9 cellular contexts compared by ENCODE assay signal in the genomic region with DNA sequence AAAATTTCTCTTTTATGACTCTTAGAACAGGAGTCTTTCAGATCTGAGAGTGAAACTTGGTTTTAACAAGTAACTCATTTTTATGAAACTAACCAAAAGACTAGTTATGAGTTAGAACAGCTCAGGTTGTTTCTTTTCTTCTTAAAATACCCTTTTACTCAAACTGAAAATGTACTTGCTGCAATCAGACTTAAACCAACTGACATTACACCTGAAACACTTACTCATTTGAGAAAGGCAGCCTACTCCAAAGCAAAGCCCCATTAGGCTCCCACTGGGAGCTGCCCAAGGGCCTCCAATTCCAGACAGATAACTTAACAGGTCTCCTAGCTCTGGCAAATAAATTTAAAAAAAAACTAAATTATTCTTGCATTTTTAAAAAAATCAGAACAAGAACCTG. TPM values are rescaled to one million over a fixed set of nuclear protein-coding genes. Genes with fewer than 3 reads are reported as not detected.
A peak's percentile ranks its signal among the peaks of the same experiment; 100 is the strongest.
DNase-seq lines count a peak whose midpoint lies in the region; ATAC-seq lines count a peak whose summit lies in the region.
"Had no signal": no experiment of that assay in that cellular context is flagged by ENCODE, and none has a peak within 500 bp of the region (broad histone marks: within the 10 kb centered on the region; RNA-seq: fewer than 3 reads in every experiment).

No MANE protein-coding gene starts in this region.

- H4K5ac ChIP-seq in mesendoderm (ENCODE audit: low read length), result no peak overlapping the region

- H3K4me1 ChIP-seq in mesendoderm (ENCODE audit: control insufficient read depth, low read depth, low read length), result peaks cover 8% of the 10 kb centered on the region
- peaks cover 8 to 26% of the 10 kb centered on the region in 2 donors for H3K4me1 ChIP-seq in neuronal stem cell (ENCODE audit: control insufficient read depth in 2 of 2, insufficient read depth in 1 of 2, low read depth in 1 of 2, low read length in 2 of 2)

- no peak overlapping the region for H3K4me2 ChIP-seq in mesendoderm (ENCODE audit: low read length)
- no peak overlapping the region for H3K4me2 ChIP-seq in neuronal stem cell (ENCODE audit: insufficient read depth, low read length, poor library complexity, severe bottlenecking)

- H3K27ac ChIP-seq in mesendoderm (ENCODE audit: low read depth, low read length) (no peak overlapping the region), neuronal stem cell (replicated peaks; ENCODE audit: low read length) (no peak overlapping the region)
- H3K27ac ChIP-seq: neutrophil had no signal

- H2BK15ac ChIP-seq in mesendoderm (replicated peaks; ENCODE audit: low read depth) (no peak overlapping the region), neuronal stem cell (ENCODE audit: low read length) (no peak overlapping the region)

- no peak overlapping the region for H3K4ac ChIP-seq in mesendoderm (ENCODE audit: low read depth, low read length)
- H3K4ac ChIP-seq in neuronal stem cell (ENCODE audit: low read length), result no peak overlapping the region

- no peak overlapping the region for H4K91ac ChIP-seq in neuronal stem cell (ENCODE audit: low read depth, low read length, poor library complexity)

- H3K4me3 ChIP-seq in mesendoderm (ENCODE audit: low read length), result no peak overlapping the region
- no peak overlapping the region for H3K4me3 ChIP-seq in neuronal stem cell (ENCODE audit: low read length in 2 of 2)

- peaks cover 52% of the 10 kb centered on the region for H3K79me2 ChIP-seq in mesendoderm (ENCODE audit: control insufficient read depth, insufficient read depth, low read length)

- no peaks in the 10 kb centered on the region for H3K27me3 ChIP-seq in mesendoderm (ENCODE audit: insufficient read depth, low read length, poor library complexity)
- peaks cover 0 to 25% (median 6%) of the 10 kb centered on the region in 3 experiments for H3K27me3 ChIP-seq in neuronal stem cell (ENCODE audit: control insufficient read depth in 3 of 3, insufficient read depth in 3 of 3, low read depth in 1 of 3, low read length in 3 of 3)

- peaks cover 0 to 12% of the 10 kb centered on the region in 2 donors for H3K9me3 ChIP-seq in neuronal stem cell (replicated peaks in 1 of 2; ENCODE audit: control insufficient read depth in 2 of 2, insufficient read depth in 1 of 2, low read depth in 1 of 2, low read length in 2 of 2)
- H3K9me3 ChIP-seq: neutrophil had no signal

- peak; percentile 36 for ATAC-seq in HG02884 (IDR thresholded peaks at IDR 0.05; ENCODE audit: unreplicated experiment)

- H3K18ac ChIP-seq in mesendoderm (ENCODE audit: low read length) (no peak overlapping the region), neuronal stem cell (ENCODE audit: low read length) (no peak overlapping the region)

- no peak overlapping the region for H2AFZ ChIP-seq in neuronal stem cell (ENCODE audit: low read length)

- H2BK120ac ChIP-seq in mesendoderm (ENCODE audit: low read depth, low read length) (no peak overlapping the region), neuronal stem cell (ENCODE audit: low read depth, low read length) (no peak overlapping the region)

- H3K9ac ChIP-seq in mesendoderm (ENCODE audit: low read length) (no peak overlapping the region), neuronal stem cell (ENCODE audit: low read depth, low read length, poor library complexity) (no peak overlapping the region)

- H3K79me1 ChIP-seq in mesendoderm (ENCODE audit: low read length) (no peaks in the 10 kb centered on the region), neuronal stem cell (ENCODE audit: low read depth, low read length) (peaks cover 4% of the 10 kb centered on the region)

- H3K36me3 ChIP-seq in mesendoderm (ENCODE audit: control insufficient read depth, insufficient read depth, low read length) (no peaks in the 10 kb centered on the region), neuronal stem cell (replicated peaks in 1 of 2; ENCODE audit: control insufficient read depth in 2 of 2, insufficient read depth in 2 of 2, low read length in 2 of 2) (no peaks in the 10 kb centered on the region)
- H3K36me3 ChIP-seq: neutrophil had no signal

- H4K8ac ChIP-seq in mesendoderm (ENCODE audit: low read depth, low read length) (no peak overlapping the region), neuronal stem cell (ENCODE audit: low read depth, low read length) (no peak overlapping the region)

- H2AK5ac ChIP-seq in mesendoderm (ENCODE audit: low read length), result no peak overlapping the region
- H2AK5ac ChIP-seq in neuronal stem cell (ENCODE audit: low read depth, low read length), result no peak overlapping the region

- H3K14ac ChIP-seq in neuronal stem cell (ENCODE audit: low read length), result no peak overlapping the region

- no peak overlapping the region for H3K56ac ChIP-seq in mesendoderm (ENCODE audit: low read length)

- DNase-seq in DMS79 treated with DMSO at 0.1 percent for 48 hours (lab: John Stamatoyannopoulos, UW) (peak; percentile 24), DMS79 (lab: John Stamatoyannopoulos, UW) (no peak), mesendoderm (peak; percentile 87), neuronal stem cell (ENCODE audit: low spot score) (no peak), COLO829 (ENCODE audit: low spot score) (no peak)
- peak; percentile 17 for DNase-seq in activated T-helper 9 cell treated with anti-CD3 and anti-CD28 coated beads, Interleukin-2, amount 50 U/mL, for 16 hours (ENCODE audit: low read depth)
- DNase-seq in stimulated activated CD4-positive, alpha-beta T cell treated with anti-CD3 and anti-CD28 coated beads, Interleukin-2, amount 100 ng/mL, for 48 hours, result no peak

- no peak overlapping the region for H3K23ac ChIP-seq in mesendoderm (ENCODE audit: low read length)
- no peak overlapping the region for H3K23ac ChIP-seq in neuronal stem cell (ENCODE audit: low read depth, low read length, poor library complexity)

- no peak overlapping the region for H2BK12ac ChIP-seq in neuronal stem cell (ENCODE audit: low read length)

- H2BK5ac ChIP-seq in mesendoderm (ENCODE audit: low read length), result no peak overlapping the region
- H2BK5ac ChIP-seq in neuronal stem cell (ENCODE audit: low read length), result no peak overlapping the region

RNA-seq across cellular contexts. Expression of a gene that starts 3.6 kb away (rescaled TPM):
- 12.8 TPM for polyA plus RNA-seq in mesendoderm (2013, experiment 1 of 2)
- polyA plus RNA-seq in mesendoderm (2013, experiment 2 of 2), result 13.3 TPM
- 4.0 TPM for polyA plus RNA-seq in neuronal stem cell (2013, experiment 1 of 2)
- polyA plus RNA-seq in neuronal stem cell (2013, experiment 2 of 2), result 4.4 TPM

Comparison
In these comparisons a context has a peak if more than half of its experiments do, and no peak if none do; other contexts are left out.
1. DNase-seq: peak in DMS79 treated with DMSO at 0.1 percent for 48 hours (single experiment), activated T-helper 9 cell treated with anti-CD3 and anti-CD28 coated beads, Interleukin-2, amount 50 U/mL, for 16 hours (single experiment) and mesendoderm (single experiment); none in DMS79 (single experiment), neuronal stem cell (single experiment), COLO829 (single experiment) and stimulated activated CD4-positive, alpha-beta T cell treated with anti-CD3 and anti-CD28 coated beads, Interleukin-2, amount 100 ng/mL, for 48 hours (0 of 2).